In the genomic region with DNA sequence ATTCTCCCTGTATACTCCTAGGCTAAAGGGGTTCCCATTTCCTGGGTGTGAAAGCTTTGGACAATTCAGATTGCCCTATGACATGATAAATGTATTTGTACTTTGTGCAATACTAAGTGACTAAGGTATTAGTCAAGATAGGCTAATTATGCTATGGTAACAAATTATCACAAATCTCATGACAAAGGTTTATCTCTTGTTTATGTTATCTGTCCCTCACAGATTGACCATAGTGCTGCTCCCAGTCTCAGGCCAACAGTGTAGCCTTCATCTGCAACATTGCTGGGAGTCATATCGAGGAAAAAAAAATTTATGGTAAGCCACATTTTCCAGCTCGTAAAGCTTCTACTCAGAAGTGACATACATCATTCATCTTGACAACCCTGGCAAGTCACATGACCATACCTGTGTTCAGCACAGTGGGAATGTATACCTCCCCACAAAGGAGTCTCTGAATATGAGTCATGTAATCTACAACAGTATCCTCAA, we compare ENCODE assay signal across 22 cellular contexts.
A peak's percentile ranks its signal among the peaks of the same experiment; 100 is the strongest.
DNase-seq lines count a peak whose midpoint lies in the region; ATAC-seq, FAIRE-seq and TF ChIP-seq lines count a peak whose summit lies in the region.
"Had no signal": no experiment of that assay in that cellular context is flagged by ENCODE, and none has a peak within 500 bp of the region (broad histone marks: within the 10 kb centered on the region; RNA-seq: fewer than 3 reads in every experiment).

No MANE protein-coding gene starts in this region.

- no peak overlapping the region for H3K27ac ChIP-seq in HepG2 (ENCODE audit: extremely low read length, insufficient read depth, low read length)
- no peak overlapping the region for H3K27ac ChIP-seq in right lobe of liver
- no peak overlapping the region for H3K27ac ChIP-seq in trophoblast cell (ENCODE audit: low read depth, low read length)
- H3K27ac ChIP-seq: HL-60 had no signal

- no peak for TF ChIP-seq RAD21 in HepG2 (CRISPR knock-in tag; IDR thresholded peaks at IDR 0.05)

- TF ChIP-seq CTCF in HepG2 (CRISPR knock-in tag; IDR thresholded peaks at IDR 0.05) = no peak
- TF ChIP-seq CTCF in right lobe of liver (IDR thresholded peaks at IDR 0.05) = no peak
- TF ChIP-seq CTCF in bronchial epithelial cell (IDR thresholded peaks at IDR 0.05; ENCODE audit: insufficient read depth, low read length, severe bottlenecking) = no peak
- no peak for TF ChIP-seq CTCF in type B pancreatic cell (conservative IDR thresholded peaks at IDR 0.05)

- POLR2A ChIA-PET in HepG2 (lab: Yijun Ruan, JAX) = no interaction called here

- H3K9me3 Mint-ChIP-seq in type B pancreatic cell = no peaks in the 10 kb centered on the region

- H3K27ac Mint-ChIP-seq in type B pancreatic cell = no peak overlapping the region

- H3K9me3 ChIP-seq in HepG2 (ENCODE audit: low read length) (no peaks in the 10 kb centered on the region), right lobe of liver (no peaks in the 10 kb centered on the region), trophoblast cell (ENCODE audit: insufficient read depth, low read depth, low read length) (no peaks in the 10 kb centered on the region)
- H3K9me3 ChIP-seq: SK-N-SH had no signal

- peaks cover 14% of the 10 kb centered on the region for H3K27me3 Mint-ChIP-seq in type B pancreatic cell

- peak overlapping the region; percentile 30 for H3K4me3 Mint-ChIP-seq in type B pancreatic cell

- H3K9ac ChIP-seq in HepG2 (ENCODE audit: insufficient read depth, low read depth, low read length) (no peak overlapping the region), trophoblast cell (ENCODE audit: low read length) (no peak overlapping the region)
- H3K9ac ChIP-seq: SK-N-SH had no signal

- H3K79me1 ChIP-seq in trophoblast cell (ENCODE audit: low read length) = no peaks in the 10 kb centered on the region

- H3K4me1 ChIP-seq in HepG2 (ENCODE audit: insufficient read depth, low read length) = no peaks in the 10 kb centered on the region
- no peaks in the 10 kb centered on the region for H3K4me1 ChIP-seq in right lobe of liver
- H3K4me1 ChIP-seq in trophoblast cell (ENCODE audit: control insufficient read depth in 1 of 2, insufficient read depth in 2 of 2, low read length in 2 of 2) = no peaks in the 10 kb centered on the region

- H3K18ac ChIP-seq in trophoblast cell (ENCODE audit: low read length) = no peak overlapping the region

- TF ChIP-seq EP300 in HepG2 (IDR thresholded peaks at IDR 0.05; ENCODE audit: low read depth in 2 of 2, low read length in 2 of 2) = no peak
- TF ChIP-seq EP300 in HepG2 (CRISPR knock-in tag; IDR thresholded peaks at IDR 0.05; ENCODE audit: borderline replicate concordance) = no peak

- H3K79me2 ChIP-seq in HepG2 (ENCODE audit: insufficient read depth, low read length) = no peaks in the 10 kb centered on the region
- no peaks in the 10 kb centered on the region for H3K79me2 ChIP-seq in trophoblast cell (ENCODE audit: control insufficient read depth, insufficient read depth, low read length, poor library complexity)

- H3K36me3 ChIP-seq in HepG2 (replicated peaks in 1 of 2; ENCODE audit: control insufficient read depth in 1 of 2, insufficient read depth in 2 of 2, low read length in 2 of 2) (no peaks in the 10 kb centered on the region), right lobe of liver (no peaks in the 10 kb centered on the region), bronchial epithelial cell (ENCODE audit: control insufficient read depth, insufficient read depth, low read length) (no peaks in the 10 kb centered on the region), trophoblast cell (ENCODE audit: control insufficient read depth in 1 of 2, insufficient read depth in 2 of 2, low read length in 2 of 2) (no peaks in the 10 kb centered on the region)

- 5% methylated on average over 2 of the region's 2 CpGs for WGBS in HepG2 (ENCODE audit: low lambda C conversion rate)
- WGBS in right lobe of liver (ENCODE audit: insufficient coverage, low coverage, low lambda C conversion rate, missing lambda C conversion rate) = 56% methylated on average over 2 of the region's 2 CpGs
- WGBS in trophoblast cell (ENCODE audit: extremely low coverage, insufficient coverage, insufficient read length) = no CpG with 5 or more reads among the region's 2 CpGs

- FAIRE-seq in HepG2 (lab: Jason Lieb, UNC) (no peak), bronchial epithelial cell (lab: Jason Lieb, UNC) (no peak)
- FAIRE-seq: H54 had no signal

- in situ Hi-C loops in HepG2 (cut with HindIII; ENCODE audit: extremely low pct_ligation_motif_present, low pct_unique_long_range_greater_than_20kb) = no loop called here

- no peak overlapping the region for H3K4ac ChIP-seq in trophoblast cell (ENCODE audit: low read depth, low read length)

- DNase-seq in HepG2 (ENCODE audit: low spot score) = no peak
- no peak for DNase-seq in right lobe of liver
- peak; percentile 58 for DNase-seq in OCI-M1 (lab: John Stamatoyannopoulos, UW)
- DNase-seq in bronchial epithelial cell (ENCODE audit: low read depth) = peak; percentile 44
- no peak for DNase-seq in type B pancreatic cell (ENCODE audit: extremely low spot score, unreplicated experiment)
- no peak for DNase-seq in trophoblast cell
- no peak for DNase-seq in iPS-NIHi7 (ENCODE audit: extremely low spot score)
- DNase-seq: ACHN, KG1, MM.1S, NCI-H1105, NCI-H187, NCI-H2171, NCI-H446, NCI-H748 treated with DMSO at 0.1 percent for 48 hours, SHP77, SK-N-SH, T-helper 1 cell had no signal

- no peak overlapping the region for H4K8ac ChIP-seq in trophoblast cell (ENCODE audit: low read depth, low read length)

- intact Hi-C loops in HepG2 (cut with micrococcal nuclease; ENCODE audit: unreplicated experiment) = no loop called here
- intact Hi-C loops in right lobe of liver (cut with DNase I) = no loop called here

- no peak overlapping the region for H2BK12ac ChIP-seq in trophoblast cell (ENCODE audit: low read length)

- H4K12ac ChIP-seq in trophoblast cell (ENCODE audit: low read depth, low read length) = no peak overlapping the region

- ATAC-seq in HepG2 (no peak), right lobe of liver (no peak), HG03469 (IDR thresholded peaks at IDR 0.05; ENCODE audit: unreplicated experiment) (no peak)
- ATAC-seq: Panc1 had no signal

- H3K4me3 ChIP-seq in HepG2 (replicated peaks in 1 of 3; ENCODE audit: insufficient read depth in 1 of 3, low read depth in 2 of 3, low read length in 3 of 3) (no peak overlapping the region), right lobe of liver (no peak overlapping the region), bronchial epithelial cell (ENCODE audit: low read depth, low read length) (no peak overlapping the region), trophoblast cell (ENCODE audit: low read depth, low read length) (no peak overlapping the region)

- no peaks in the 10 kb centered on the region for H3K36me3 Mint-ChIP-seq in type B pancreatic cell

- no peak overlapping the region for H4K91ac ChIP-seq in trophoblast cell (ENCODE audit: low read depth, low read length)

- no peak overlapping the region for H3K14ac ChIP-seq in trophoblast cell (ENCODE audit: low read length)

- H3K27me3 ChIP-seq in HepG2 (ENCODE audit: control insufficient read depth in 1 of 2, insufficient read depth in 2 of 2, low read length in 2 of 2) (no peaks in the 10 kb centered on the region), right lobe of liver (no peaks in the 10 kb centered on the region), bronchial epithelial cell (ENCODE audit: control insufficient read depth, insufficient read depth, low read length) (no peaks in the 10 kb centered on the region), trophoblast cell (ENCODE audit: insufficient read depth, low read length) (no peaks in the 10 kb centered on the region)

- no peak overlapping the region for H2AK5ac ChIP-seq in trophoblast cell (ENCODE audit: low read length)

- no peak for TF ChIP-seq POLR2A in HepG2 (IDR thresholded peaks at IDR 0.05; ENCODE audit: insufficient read depth in 1 of 2, low read depth in 2 of 2, low read length in 2 of 2)
- TF ChIP-seq POLR2A in right lobe of liver (IDR thresholded peaks at IDR 0.05) = no peak

- CTCF ChIA-PET in HepG2 (lab: Yijun Ruan, JAX; ENCODE audit: low intra/inter-chr PET ratio, low total read pairs) = no interaction called here

- no TSS peak for BruUV-seq in HepG2 (replicated peaks; lab: Mats Ljungman, UMichigan)

- peaks cover 4% of the 10 kb centered on the region for H3K4me1 Mint-ChIP-seq in type B pancreatic cell (ENCODE audit: unreplicated experiment)

- H3K23ac ChIP-seq in trophoblast cell (ENCODE audit: low read length) = no peak overlapping the region

- no peak overlapping the region for H3K4me2 ChIP-seq in HepG2 (ENCODE audit: low read depth, low read length)
- no peak overlapping the region for H3K4me2 ChIP-seq in trophoblast cell (ENCODE audit: low read length)
- H3K4me2 ChIP-seq: SK-N-SH had no signal

- H2AFZ ChIP-seq in HepG2 (ENCODE audit: low read length) (no peak overlapping the region), trophoblast cell (ENCODE audit: insufficient read depth, low read length, poor library complexity) (no peak overlapping the region)

- H2BK5ac ChIP-seq in trophoblast cell (ENCODE audit: low read depth, low read length, poor library complexity) = no peak overlapping the region

- H4K20me1 ChIP-seq in HepG2 (ENCODE audit: insufficient read depth, low read length) = no peaks in the 10 kb centered on the region

- no peak overlapping the region for H2BK120ac ChIP-seq in trophoblast cell (ENCODE audit: insufficient read depth, low read length, poor library complexity)

TF ChIP-seq in HepG2, 621 proteins besides CTCF, POLR2A, EP300 and RAD21:
- TF ChIP-seq ZMYM4 (CRISPR knock-in tag; IDR thresholded peaks at IDR 0.05) = no peak
- 0 out of 2 replicates have a peak, but pooled peaks have one; percentile 6 for TF ChIP-seq RAD51 (IDR thresholded peaks at IDR 0.05; ENCODE audit: borderline replicate concordance)
- no peak for TF ChIP-seq NFE2L1 (CRISPR knock-in tag; IDR thresholded peaks at IDR 0.05; ENCODE audit: borderline replicate concordance)
- TF ChIP-seq RELA (CRISPR knock-in tag; IDR thresholded peaks at IDR 0.05) = no peak

Comparison
In these comparisons a context has a peak if more than half of its experiments do, and no peak if none do; other contexts are left out.
1. DNase-seq: peak in OCI-M1 (single experiment) and bronchial epithelial cell (single experiment); none in HepG2 (single experiment), right lobe of liver (0 of 3), type B pancreatic cell (single experiment), trophoblast cell (0 of 2) and iPS-NIHi7 (single experiment).